10 cellular contexts compared by ENCODE assay signal in the genomic region with DNA sequence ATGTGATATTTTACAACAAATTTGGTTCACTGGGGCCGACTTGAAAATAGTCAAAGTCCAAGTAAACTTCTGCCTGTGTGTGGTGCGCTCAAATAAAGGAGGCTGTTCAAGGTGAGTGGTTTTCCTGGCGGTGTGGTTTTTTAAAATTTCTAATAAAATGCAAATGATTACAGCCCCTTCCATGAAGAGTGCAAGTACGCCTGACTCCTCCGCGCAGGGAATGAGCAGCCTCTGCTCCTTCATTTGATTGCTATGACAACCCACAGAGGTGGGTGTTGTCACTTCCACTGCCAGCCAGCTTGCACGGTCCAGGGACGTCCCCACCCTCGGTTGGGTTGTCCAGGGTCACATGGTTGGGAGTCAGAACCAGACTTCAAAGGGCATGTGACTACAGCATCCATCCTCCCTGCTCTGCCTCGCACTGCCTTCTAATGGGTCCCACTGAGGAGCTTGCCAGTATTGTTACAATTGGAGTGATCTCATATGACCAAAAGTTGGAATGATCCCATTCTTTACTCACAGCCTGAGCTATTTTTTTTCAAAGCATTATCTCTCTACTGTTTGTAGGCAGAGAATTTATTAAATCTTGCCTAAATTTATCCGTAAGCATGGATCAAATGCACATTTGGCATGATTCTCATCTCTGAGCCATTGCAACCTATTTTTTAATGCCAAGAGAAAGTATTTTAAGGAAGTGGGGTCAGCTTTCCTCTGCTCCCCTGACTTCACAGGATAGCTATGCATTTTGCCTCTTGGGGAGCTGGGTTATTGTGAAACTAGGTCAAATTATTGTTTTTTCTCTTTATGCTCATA.
DNase-seq lines count a peak whose midpoint lies in the region; ATAC-seq and TF ChIP-seq lines count a peak whose summit lies in the region.
"Had no signal": no experiment of that assay in that cellular context is flagged by ENCODE, and none has a peak within 500 bp of the region (broad histone marks: within the 10 kb centered on the region; RNA-seq: fewer than 3 reads in every experiment).

No MANE protein-coding gene starts in this region.

- H3K23ac ChIP-seq in trophoblast cell (ENCODE audit: low read length) = no peak overlapping the region

- TF ChIP-seq CTCF in psoas muscle (IDR thresholded peaks at IDR 0.05) = no peak
- TF ChIP-seq CTCF in GM20000 (IDR thresholded peaks at IDR 0.05; ENCODE audit: extremely low read depth, missing control alignments) = no peak
- no peak for TF ChIP-seq CTCF in GM13977 (IDR thresholded peaks at IDR 0.05; ENCODE audit: extremely low read depth, insufficient read depth, missing control alignments)

- no peaks in the 10 kb centered on the region for H3K36me3 Mint-ChIP-seq in immature natural killer cell
- H3K36me3 Mint-ChIP-seq: activated naive CD8-positive, alpha-beta T cell treated with anti-CD3 and anti-CD28 coated beads, Interleukin-2, amount 10 ng/mL, durations not matched to agents 7 days and 5 days had no signal

- no peak overlapping the region for H3K4ac ChIP-seq in trophoblast cell (ENCODE audit: low read depth, low read length)

- H3K27ac Mint-ChIP-seq in immature natural killer cell = no peak overlapping the region
- H3K27ac Mint-ChIP-seq: activated naive CD8-positive, alpha-beta T cell treated with anti-CD3 and anti-CD28 coated beads, Interleukin-2, amount 10 ng/mL, durations not matched to agents 7 days and 5 days had no signal

- H3K4me3 ChIP-seq in BLaER1 treated with 17β-estradiol and CSF1 and Interleukin-3, amounts not matched to agents 10 nM and 100 nM = no peak overlapping the region
- H3K4me3 ChIP-seq in psoas muscle (no peak overlapping the region), trophoblast cell (ENCODE audit: low read depth, low read length) (no peak overlapping the region)

- peaks cover 0 to 5% (median 2%) of the 10 kb centered on the region in 3 donors for H3K27me3 Mint-ChIP-seq in immature natural killer cell (ENCODE audit: low read depth in 3 of 3)

- no peak overlapping the region for H3K4me3 Mint-ChIP-seq in immature natural killer cell
- H3K4me3 Mint-ChIP-seq: activated naive CD8-positive, alpha-beta T cell treated with anti-CD3 and anti-CD28 coated beads, Interleukin-2, amount 10 ng/mL, durations not matched to agents 7 days and 5 days had no signal

- H3K36me3 ChIP-seq in BLaER1 treated with 17β-estradiol and CSF1 and Interleukin-3, amounts not matched to agents 10 nM and 100 nM = no peaks in the 10 kb centered on the region
- no peaks in the 10 kb centered on the region for H3K36me3 ChIP-seq in psoas muscle (ENCODE audit: insufficient read depth in 1 of 2, low read depth in 1 of 2)
- no peaks in the 10 kb centered on the region for H3K36me3 ChIP-seq in trophoblast cell (ENCODE audit: control insufficient read depth in 1 of 2, insufficient read depth in 2 of 2, low read length in 2 of 2)

- peak overlapping the region in 7 of 11 experiments; percentile 7 to 70 (median 22); a peak in 9 of 22 replicates for H3K27ac ChIP-seq in BLaER1 treated with 17β-estradiol and CSF1 and Interleukin-3, amounts not matched to agents 10 nM and 100 nM
- no peak overlapping the region for H3K27ac ChIP-seq in psoas muscle
- H3K27ac ChIP-seq in trophoblast cell (ENCODE audit: low read depth, low read length) = no peak overlapping the region

- H3K9me3 ChIP-seq in BLaER1 treated with 17β-estradiol and CSF1 and Interleukin-3, amounts not matched to agents 10 nM and 100 nM (replicated peaks in 1 of 11) = no peaks in the 10 kb centered on the region
- H3K9me3 ChIP-seq in psoas muscle (no peaks in the 10 kb centered on the region), trophoblast cell (ENCODE audit: insufficient read depth, low read depth, low read length) (peaks cover 1% of the 10 kb centered on the region)

- no peak overlapping the region for H3K14ac ChIP-seq in trophoblast cell (ENCODE audit: low read length)

- ATAC-seq in SK-N-SH treated with all-trans-retinoic acid at 6 μM for 48 hours (peak; percentile 70), psoas muscle (peak; percentile 66 to 84 (median 82))

- H3K27me3 ChIP-seq in BLaER1 treated with 17β-estradiol and CSF1 and Interleukin-3, amounts not matched to agents 10 nM and 100 nM = no peaks in the 10 kb centered on the region
- H3K27me3 ChIP-seq in psoas muscle (ENCODE audit: insufficient read depth in 3 of 3, low read length in 2 of 3) = no peaks in the 10 kb centered on the region
- no peaks in the 10 kb centered on the region for H3K27me3 ChIP-seq in trophoblast cell (ENCODE audit: insufficient read depth, low read length)

- no peak overlapping the region for H2BK5ac ChIP-seq in trophoblast cell (ENCODE audit: low read depth, low read length, poor library complexity)

- peaks cover 34 to 84% (median 76%) of the 10 kb centered on the region in 10 experiments for H3K4me1 ChIP-seq in BLaER1 treated with 17β-estradiol and CSF1 and Interleukin-3, amounts not matched to agents 10 nM and 100 nM
- peaks cover 37% of the 10 kb centered on the region for H3K4me1 ChIP-seq in psoas muscle
- no peaks in the 10 kb centered on the region for H3K4me1 ChIP-seq in trophoblast cell (ENCODE audit: control insufficient read depth in 1 of 2, insufficient read depth in 2 of 2, low read length in 2 of 2)

- no peak overlapping the region for H2AK5ac ChIP-seq in trophoblast cell (ENCODE audit: low read length)

- H3K9ac ChIP-seq in BLaER1 treated with 17β-estradiol and CSF1 and Interleukin-3, amounts not matched to agents 10 nM and 100 nM = peak overlapping the region in 2 of 11 experiments; percentile 29 to 48; a peak in 2 of 22 replicates
- no peak overlapping the region for H3K9ac ChIP-seq in trophoblast cell (ENCODE audit: low read length)

- no peaks in the 10 kb centered on the region for H3K79me2 ChIP-seq in trophoblast cell (ENCODE audit: control insufficient read depth, insufficient read depth, low read length, poor library complexity)

- no peaks in the 10 kb centered on the region for H3K79me1 ChIP-seq in trophoblast cell (ENCODE audit: low read length)

- H3K4me1 Mint-ChIP-seq in immature natural killer cell = peaks cover 0 to 2% of the 10 kb centered on the region in 2 donors
- H3K4me1 Mint-ChIP-seq: activated naive CD8-positive, alpha-beta T cell treated with anti-CD3 and anti-CD28 coated beads, Interleukin-2, amount 10 ng/mL, durations not matched to agents 7 days and 5 days had no signal

- no peak overlapping the region for H2BK12ac ChIP-seq in trophoblast cell (ENCODE audit: low read length)

- no peak overlapping the region for H4K91ac ChIP-seq in trophoblast cell (ENCODE audit: low read depth, low read length)

- H3K9me3 Mint-ChIP-seq in immature natural killer cell = no peaks in the 10 kb centered on the region
- H3K9me3 Mint-ChIP-seq: activated naive CD8-positive, alpha-beta T cell treated with anti-CD3 and anti-CD28 coated beads, Interleukin-2, amount 10 ng/mL, durations not matched to agents 7 days and 5 days had no signal

- H4K8ac ChIP-seq in trophoblast cell (ENCODE audit: low read depth, low read length) = no peak overlapping the region

- DNase-seq in globus pallidus (ENCODE audit: low spot score) = peak; percentile 99
- DNase-seq in psoas muscle = peak; percentile 75 to 82
- no peak for DNase-seq in immature natural killer cell
- no peak for DNase-seq in GM20000 (ENCODE audit: low spot score)
- DNase-seq in trophoblast cell = no peak
- no peak for DNase-seq in GM13977 (ENCODE audit: low spot score)
- DNase-seq: activated naive CD8-positive, alpha-beta T cell treated with anti-CD3 and anti-CD28 coated beads, Interleukin-2, amount 10 ng/mL, durations not matched to agents 7 days and 5 days; T-helper 9 cell had no signal

- H2AFZ ChIP-seq in trophoblast cell (ENCODE audit: insufficient read depth, low read length, poor library complexity) = no peak overlapping the region

- H4K20me1 ChIP-seq in BLaER1 treated with 17β-estradiol and CSF1 and Interleukin-3, amounts not matched to agents 10 nM and 100 nM = peaks cover 30 to 67% (median 37%) of the 10 kb centered on the region in 11 experiments; a peak in 18 of 22 replicates

- H3K18ac ChIP-seq in trophoblast cell (ENCODE audit: low read length) = no peak overlapping the region

- in situ Hi-C loops in GM13977 (cut with MboI; ENCODE audit: low pct_unique_long_range_greater_than_20kb, low sequenced_read_pairs, unreplicated experiment) = no loop called here

- WGBS in psoas muscle, 3 donors = 40 to 44% (median 40%) methylated on average over 11 of the region's 11 CpGs
- WGBS in trophoblast cell (ENCODE audit: extremely low coverage, insufficient coverage, insufficient read length) = no CpG with 5 or more reads among the region's 11 CpGs

- H3K4me2 ChIP-seq in BLaER1 treated with 17β-estradiol and CSF1 and Interleukin-3, amounts not matched to agents 10 nM and 100 nM = peak overlapping the region; percentile 76 to 94 (median 87)
- H3K4me2 ChIP-seq in trophoblast cell (ENCODE audit: low read length) = no peak overlapping the region

- intact Hi-C loops in psoas muscle (cut with DNase I) = no loop called here

- no peak overlapping the region for H4K12ac ChIP-seq in trophoblast cell (ENCODE audit: low read depth, low read length)

- no peak overlapping the region for H2BK120ac ChIP-seq in trophoblast cell (ENCODE audit: insufficient read depth, low read length, poor library complexity)

TF ChIP-seq in SK-N-SH treated with all-trans-retinoic acid at 6 μM for 48 hours, 23 proteins besides CTCF, POLR2A, EP300 and RAD21 (continues in another document):
- TF ChIP-seq TCF4 (CRISPR knock-in tag; IDR thresholded peaks at IDR 0.05; ENCODE audit: borderline replicate concordance) = no peak
- TF ChIP-seq ISL1 (CRISPR knock-in tag; IDR thresholded peaks at IDR 0.05) = no peak
- no peak for TF ChIP-seq OSR1 (CRISPR knock-in tag; IDR thresholded peaks at IDR 0.05)
- no peak for TF ChIP-seq ZNF70 (CRISPR knock-in tag; IDR thresholded peaks at IDR 0.05)
- no peak for TF ChIP-seq ZC3H10 (CRISPR knock-in tag; IDR thresholded peaks at IDR 0.05)
- no peak for TF ChIP-seq ZFP30 (CRISPR knock-in tag; IDR thresholded peaks at IDR 0.05)
- no peak for TF ChIP-seq TOX (CRISPR knock-in tag; IDR thresholded peaks at IDR 0.05; ENCODE audit: borderline replicate concordance)
- TF ChIP-seq, protein P1, sequence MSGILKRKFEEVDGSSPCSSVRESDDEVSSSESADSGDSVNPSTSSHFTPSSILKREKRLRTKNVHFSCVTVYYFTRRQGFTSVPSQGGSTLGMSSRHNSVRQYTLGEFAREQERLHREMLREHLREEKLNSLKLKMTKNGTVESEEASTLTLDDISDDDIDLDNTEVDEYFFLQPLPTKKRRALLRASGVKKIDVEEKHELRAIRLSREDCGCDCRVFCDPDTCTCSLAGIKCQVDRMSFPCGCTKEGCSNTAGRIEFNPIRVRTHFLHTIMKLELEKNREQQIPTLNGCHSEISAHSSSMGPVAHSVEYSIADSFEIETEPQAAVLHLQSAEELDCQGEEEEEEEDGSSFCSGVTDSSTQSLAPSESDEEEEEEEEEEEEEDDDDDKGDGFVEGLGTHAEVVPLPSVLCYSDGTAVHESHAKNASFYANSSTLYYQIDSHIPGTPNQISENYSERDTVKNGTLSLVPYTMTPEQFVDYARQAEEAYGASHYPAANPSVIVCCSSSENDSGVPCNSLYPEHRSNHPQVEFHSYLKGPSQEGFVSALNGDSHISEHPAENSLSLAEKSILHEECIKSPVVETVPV (CRISPR knock-in tag; IDR thresholded peaks at IDR 0.05) = no peak
- no peak for TF ChIP-seq GLIS3 (CRISPR knock-in tag; IDR thresholded peaks at IDR 0.05)
- no peak for TF ChIP-seq ZNF565 (CRISPR knock-in tag; conservative IDR thresholded peaks at IDR 0.05; ENCODE audit: low read depth)

Comparison
In these comparisons a context has a peak if more than half of its experiments do, and no peak if none do; other contexts are left out.
1. H3K27ac ChIP-seq: peak in BLaER1 treated with 17β-estradiol and CSF1 and Interleukin-3, amounts not matched to agents 10 nM and 100 nM (7 of 11); none in psoas muscle (single experiment) and trophoblast cell (single experiment).
2. DNase-seq: peak in globus pallidus (single experiment) and psoas muscle (2 of 2); none in immature natural killer cell (0 of 3), GM20000 (single experiment), trophoblast cell (0 of 2) and GM13977 (single experiment).